In genomic region chrX:8743126-8743732, GRCh38 we compare ENCODE assay signal across 8 cellular contexts. TPM values are rescaled to one million over a fixed set of nuclear protein-coding genes. Genes with fewer than 3 reads are reported as not detected.
DNase-seq lines count a peak whose midpoint lies in the region; ATAC-seq and TF ChIP-seq lines count a peak whose summit lies in the region.

No MANE protein-coding gene starts in this region.

- H3K27me3 ChIP-seq in Caco-2 (replicated peaks; ENCODE audit: control insufficient read depth, insufficient read depth, low read length) = no peaks in the 10 kb centered on the region

- peaks cover 6% of the 10 kb centered on the region for H3K27me3 Mint-ChIP-seq in Caco-2 (ENCODE audit: insufficient read depth, unreplicated experiment)

- H3K4me3 ChIP-seq in Caco-2 (ENCODE audit: low read depth, low read length) = no peak overlapping the region

- peak; percentile 62 for ATAC-seq in GM21576 (IDR thresholded peaks at IDR 0.05; ENCODE audit: unreplicated experiment)

- BruUV-seq in Caco-2 (replicated peaks; lab: Mats Ljungman, UMichigan) = no TSS peak

- no peak overlapping the region for H3K4me3 Mint-ChIP-seq in Caco-2 (ENCODE audit: unreplicated experiment)

- no peaks in the 10 kb centered on the region for H3K4me1 Mint-ChIP-seq in Caco-2 (ENCODE audit: low read depth, unreplicated experiment)

- no peaks in the 10 kb centered on the region for H3K9me3 ChIP-seq in Caco-2

- H3K36me3 ChIP-seq in Caco-2 (ENCODE audit: control insufficient read depth, insufficient read depth, low read length) = no peaks in the 10 kb centered on the region

- DNase-seq in Caco-2 (peak; percentile 46 to 65), RPMI8226 (peak; percentile 61), iPS-NIHi11 (ENCODE audit: low spot score) (peak; percentile 38), putamen (ENCODE audit: low spot score) (no peak), DMS79 treated with DMSO at 0.1 percent for 48 hours (lab: John Stamatoyannopoulos, UW) (no peak)
- peak; percentile 57 for DNase-seq in activated naive CD4-positive, alpha-beta T cell treated with Interleukin-2 at 50 U/mL for 16 hours
- peak; percentile 25 to 54 for DNase-seq in stimulated activated CD4-positive, alpha-beta T cell treated with anti-CD3 and anti-CD28 coated beads, Interleukin-4, amount 100 ng/mL, for 4 hours

- no peaks in the 10 kb centered on the region for H3K36me3 Mint-ChIP-seq in Caco-2 (ENCODE audit: insufficient read depth, unreplicated experiment)

- TF ChIP-seq CTCF in Caco-2 (IDR thresholded peaks at IDR 0.05; ENCODE audit: insufficient read depth in 1 of 2, low read depth in 1 of 2, low read length in 1 of 2, severe bottlenecking in 1 of 2, unreplicated experiment in 1 of 2) = peak; percentile 61 to 63

- H3K4me1 ChIP-seq in Caco-2 = no peaks in the 10 kb centered on the region

- H3K9me3 Mint-ChIP-seq in Caco-2 (ENCODE audit: unreplicated experiment) = no peaks in the 10 kb centered on the region

- POLR2A ChIA-PET in Caco-2 (lab: Charles Lee) = no interaction called here

- CTCF ChIA-PET in Caco-2 (lab: Charles Lee) = no interaction called here

- intact Hi-C loops in Caco-2 (cut with micrococcal nuclease; ENCODE audit: unreplicated experiment) = loop anchor here (1.0 kb wide), 1 partner anchor 72 kb away; no protein-coding TSS in a partner anchor

- H3K27ac Mint-ChIP-seq in Caco-2 (ENCODE audit: unreplicated experiment) = no peak overlapping the region

RNA-seq across cellular contexts. Expression of gene ANOS1, which starts 11.3 kb away (rescaled TPM):
- 0.81 and 0.91 TPM in 2 replicates for total RNA-seq in Caco-2 (2022)

RNA-seq across cellular contexts. Expression of gene FAM9A, which starts 58.0 kb away (rescaled TPM):
- total RNA-seq in Caco-2 (2022) = not detected in 2 replicates

Comparison
In these comparisons a context has a peak if more than half of its experiments do, and no peak if none do; other contexts are left out.
1. DNase-seq: peak in Caco-2 (2 of 2), RPMI8226 (single experiment), activated naive CD4-positive, alpha-beta T cell treated with Interleukin-2 at 50 U/mL for 16 hours (single experiment), iPS-NIHi11 (single experiment) and stimulated activated CD4-positive, alpha-beta T cell treated with anti-CD3 and anti-CD28 coated beads, Interleukin-4, amount 100 ng/mL, for 4 hours (2 of 2); none in putamen (single experiment) and DMS79 treated with DMSO at 0.1 percent for 48 hours (single experiment).